16 cellular contexts compared by ENCODE assay signal in genomic region chr2:46769809-46770208, GRCh38.
DNase-seq lines count a peak whose midpoint lies in the region; ATAC-seq and FAIRE-seq lines count a peak whose summit lies in the region.
"Had no signal": no experiment of that assay in that cellular context is flagged by ENCODE, and none has a peak within 500 bp of the region (broad histone marks: within the 10 kb centered on the region; RNA-seq: fewer than 3 reads in every experiment).

No MANE protein-coding gene starts in this region.

- FAIRE-seq in HTR-8/SVneo (lab: Jason Lieb, UNC) = peak; percentile 4

- H3K27ac Mint-ChIP-seq in activated T-helper 1 cell treated with anti-CD3 and anti-CD28 coated beads, Interleukin-12 subunit alpha, Interleukin-12 subunit beta, Interleukin-2, Interleukin-4 antibody, amounts not matched to agents 30 ng/mL and 10 ng/mL and 1 ng/mL, durations not matched to agents 14 hours and 24 hours and 36 hours = no peak overlapping the region
- H3K27ac Mint-ChIP-seq in activated naive CD8-positive, alpha-beta T cell treated with anti-CD3 and anti-CD28 coated beads for 36 hours = no peak overlapping the region
- H3K27ac Mint-ChIP-seq: CD4-positive, CD25-positive, alpha-beta regulatory T cell had no signal

- no peak overlapping the region for H3K4me3 Mint-ChIP-seq in activated T-helper 1 cell treated with anti-CD3 and anti-CD28 coated beads, Interleukin-12 subunit alpha, Interleukin-12 subunit beta, Interleukin-2, Interleukin-4 antibody, amounts not matched to agents 30 ng/mL and 10 ng/mL and 1 ng/mL, durations not matched to agents 14 hours and 24 hours and 36 hours
- no peak overlapping the region for H3K4me3 Mint-ChIP-seq in activated naive CD8-positive, alpha-beta T cell treated with anti-CD3 and anti-CD28 coated beads for 36 hours
- H3K4me3 Mint-ChIP-seq: CD4-positive, CD25-positive, alpha-beta regulatory T cell had no signal

- H3K36me3 Mint-ChIP-seq in activated T-helper 1 cell treated with anti-CD3 and anti-CD28 coated beads, Interleukin-12 subunit alpha, Interleukin-12 subunit beta, Interleukin-2, Interleukin-4 antibody, amounts not matched to agents 30 ng/mL and 10 ng/mL and 1 ng/mL, durations not matched to agents 14 hours and 24 hours and 36 hours (ENCODE audit: low read depth) = no peaks in the 10 kb centered on the region
- no peaks in the 10 kb centered on the region for H3K36me3 Mint-ChIP-seq in activated naive CD8-positive, alpha-beta T cell treated with anti-CD3 and anti-CD28 coated beads for 36 hours
- H3K36me3 Mint-ChIP-seq: CD4-positive, CD25-positive, alpha-beta regulatory T cell had no signal

- DNase-seq in COR-L47 (lab: John Stamatoyannopoulos, UW) (peak; percentile 4), HTR-8/SVneo (ENCODE audit: insufficient read length, low spot score) (no peak), SW480 (ENCODE audit: low spot score) (peak; percentile 55), left lobe of liver (ENCODE audit: low spot score) (no peak), H4 (ENCODE audit: low spot score) (no peak)
- DNase-seq in activated T-helper 1 cell treated with anti-CD3 and anti-CD28 coated beads, Interleukin-12 subunit alpha, Interleukin-12 subunit beta, Interleukin-2, Interleukin-4 antibody, amounts not matched to agents 30 ng/mL and 10 ng/mL and 1 ng/mL, durations not matched to agents 14 hours and 24 hours and 36 hours (ENCODE audit: low spot score) = no peak
- DNase-seq in activated naive CD8-positive, alpha-beta T cell treated with anti-CD3 and anti-CD28 coated beads for 36 hours = no peak
- DNase-seq: amygdala; CD4-positive, CD25-positive, alpha-beta regulatory T cell; heart right ventricle; NCI-H2171; occipital lobe; SIG-M5; stimulated activated CD4-positive, alpha-beta T cell treated with anti-CD3 and anti-CD28 coated beads, Interleukin-2, amount 100 ng/mL, for 48 hours; stimulated activated naive CD4-positive, alpha-beta T cell treated with Interleukin-2 at 50 U/mL for 16 hours had no signal

- peak; percentile 70 for ATAC-seq in left lobe of liver
- no peak for ATAC-seq in HG03521 (IDR thresholded peaks at IDR 0.05; ENCODE audit: unreplicated experiment)
- ATAC-seq: heart right ventricle had no signal

- intact Hi-C loops in activated T-helper 1 cell treated with anti-CD3 and anti-CD28 coated beads, Interleukin-12 subunit alpha, Interleukin-12 subunit beta, Interleukin-2, Interleukin-4 antibody, amounts not matched to agents 30 ng/mL and 10 ng/mL and 1 ng/mL, durations not matched to agents 14 hours and 24 hours and 36 hours (cut with micrococcal nuclease) = no loop called here

- H3K9me3 Mint-ChIP-seq in activated T-helper 1 cell treated with anti-CD3 and anti-CD28 coated beads, Interleukin-12 subunit alpha, Interleukin-12 subunit beta, Interleukin-2, Interleukin-4 antibody, amounts not matched to agents 30 ng/mL and 10 ng/mL and 1 ng/mL, durations not matched to agents 14 hours and 24 hours and 36 hours = no peaks in the 10 kb centered on the region
- no peaks in the 10 kb centered on the region for H3K9me3 Mint-ChIP-seq in activated naive CD8-positive, alpha-beta T cell treated with anti-CD3 and anti-CD28 coated beads for 36 hours

- H3K27me3 Mint-ChIP-seq in activated T-helper 1 cell treated with anti-CD3 and anti-CD28 coated beads, Interleukin-12 subunit alpha, Interleukin-12 subunit beta, Interleukin-2, Interleukin-4 antibody, amounts not matched to agents 30 ng/mL and 10 ng/mL and 1 ng/mL, durations not matched to agents 14 hours and 24 hours and 36 hours (ENCODE audit: insufficient read depth) = peaks cover 6% of the 10 kb centered on the region
- no peaks in the 10 kb centered on the region for H3K27me3 Mint-ChIP-seq in activated naive CD8-positive, alpha-beta T cell treated with anti-CD3 and anti-CD28 coated beads for 36 hours

- no peaks in the 10 kb centered on the region for H3K4me1 Mint-ChIP-seq in activated T-helper 1 cell treated with anti-CD3 and anti-CD28 coated beads, Interleukin-12 subunit alpha, Interleukin-12 subunit beta, Interleukin-2, Interleukin-4 antibody, amounts not matched to agents 30 ng/mL and 10 ng/mL and 1 ng/mL, durations not matched to agents 14 hours and 24 hours and 36 hours (ENCODE audit: low read depth)
- no peaks in the 10 kb centered on the region for H3K4me1 Mint-ChIP-seq in activated naive CD8-positive, alpha-beta T cell treated with anti-CD3 and anti-CD28 coated beads for 36 hours

Comparison
In these comparisons a context has a peak if more than half of its experiments do, and no peak if none do; other contexts are left out.
1. DNase-seq: peak in COR-L47 (single experiment) and SW480 (single experiment); none in HTR-8/SVneo (single experiment), left lobe of liver (single experiment), H4 (single experiment), activated T-helper 1 cell treated with anti-CD3 and anti-CD28 coated beads, Interleukin-12 subunit alpha, Interleukin-12 subunit beta, Interleukin-2, Interleukin-4 antibody, amounts not matched to agents 30 ng/mL and 10 ng/mL and 1 ng/mL, durations not matched to agents 14 hours and 24 hours and 36 hours (single experiment) and activated naive CD8-positive, alpha-beta T cell treated with anti-CD3 and anti-CD28 coated beads for 36 hours (single experiment).